ENCODE assay signal across 26 cellular contexts in the genomic region with DNA sequence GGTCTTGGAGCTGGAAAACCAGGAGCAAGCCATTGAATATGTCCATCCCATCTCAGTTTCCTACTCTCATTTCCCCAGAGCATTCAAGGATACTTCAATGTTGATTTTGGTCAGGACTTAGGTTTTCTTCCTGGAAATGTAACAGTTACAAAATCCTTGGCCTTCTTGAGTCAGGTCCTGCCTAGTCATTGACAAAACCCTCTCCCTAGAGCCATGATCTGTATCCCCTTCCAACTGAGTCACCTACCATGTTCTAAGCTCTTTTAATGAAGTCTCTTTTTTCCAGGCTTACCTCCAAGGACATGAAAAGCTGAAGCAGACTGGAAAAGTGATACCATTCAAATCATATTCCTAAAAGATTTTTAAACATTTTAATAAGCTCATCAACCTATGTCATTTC.
"Had no signal": no experiment of that assay in that cellular context is flagged by ENCODE, and none has a peak within 500 bp of the region (broad histone marks: within the 10 kb centered on the region; RNA-seq: fewer than 3 reads in every experiment).

No MANE protein-coding gene starts in this region.

- H3K9me3 Mint-ChIP-seq: mesothelial cell of epicardium, neural progenitor cell had no signal

- H3K4me3 Mint-ChIP-seq: activated CD4-positive, alpha-beta memory T cell treated with anti-CD3 and anti-CD28 coated beads for 36 hours; activated naive CD4-positive, alpha-beta T cell treated with anti-CD3 and anti-CD28 coated beads for 36 hours; activated naive CD8-positive, alpha-beta T cell treated with anti-CD3 and anti-CD28 coated beads, Interleukin-2, amount 10 ng/mL, durations not matched to agents 7 days and 5 days; activated T-cell treated with anti-CD3 and anti-CD28 coated beads, Interleukin-2, amount 50 U/mL, for 72 hours; mesothelial cell of epicardium; naive thymus-derived CD8-positive, alpha-beta T cell; neural progenitor cell; stimulated activated effector memory CD8-positive, alpha-beta T cell treated with anti-CD3 and anti-CD28 coated beads, Interleukin-12 subunit alpha, Interleukin-12 subunit beta, amount 100 ng/mL, for 72 hours; stimulated activated naive CD8-positive, alpha-beta T cell treated with anti-CD3 and anti-CD28 coated beads, Interleukin-15, amount 100 ng/mL, for 72 hours; T-helper 17 cell had no signal

- FAIRE-seq: frontal cortex, keratinocyte had no signal

- H3K27me3 Mint-ChIP-seq: activated CD4-positive, alpha-beta memory T cell treated with anti-CD3 and anti-CD28 coated beads for 36 hours; activated naive CD8-positive, alpha-beta T cell treated with anti-CD3 and anti-CD28 coated beads, Interleukin-2, amount 10 ng/mL, durations not matched to agents 7 days and 5 days; stimulated activated naive CD8-positive, alpha-beta T cell treated with anti-CD3 and anti-CD28 coated beads, Interleukin-15, amount 100 ng/mL, for 72 hours; T-helper 17 cell had no signal

- H3K27ac ChIP-seq: cardiac muscle cell, heart right ventricle, lower lobe of right lung, neural progenitor cell, suprapubic skin, tibial nerve had no signal

- H3K36me3 ChIP-seq: cardiac muscle cell, heart right ventricle, lower lobe of right lung, neural progenitor cell, suprapubic skin, tibial nerve had no signal

- H3K9me3 ChIP-seq: lower lobe of right lung, suprapubic skin, tibial nerve had no signal

- H3K27ac Mint-ChIP-seq: activated CD4-positive, alpha-beta memory T cell treated with anti-CD3 and anti-CD28 coated beads for 36 hours; activated naive CD4-positive, alpha-beta T cell treated with anti-CD3 and anti-CD28 coated beads for 36 hours; activated naive CD8-positive, alpha-beta T cell treated with anti-CD3 and anti-CD28 coated beads, Interleukin-2, amount 10 ng/mL, durations not matched to agents 7 days and 5 days; activated T-cell treated with anti-CD3 and anti-CD28 coated beads, Interleukin-2, amount 50 U/mL, for 72 hours; mesothelial cell of epicardium; naive thymus-derived CD8-positive, alpha-beta T cell; neural progenitor cell; stimulated activated effector memory CD8-positive, alpha-beta T cell treated with anti-CD3 and anti-CD28 coated beads, Interleukin-12 subunit alpha, Interleukin-12 subunit beta, amount 100 ng/mL, for 72 hours; stimulated activated naive CD8-positive, alpha-beta T cell treated with anti-CD3 and anti-CD28 coated beads, Interleukin-15, amount 100 ng/mL, for 72 hours; T-helper 17 cell had no signal

- H3K27me3 ChIP-seq: cardiac muscle cell, heart right ventricle, neural progenitor cell, suprapubic skin, tibial nerve had no signal

- H3K4me1 Mint-ChIP-seq: activated naive CD8-positive, alpha-beta T cell treated with anti-CD3 and anti-CD28 coated beads, Interleukin-2, amount 10 ng/mL, durations not matched to agents 7 days and 5 days; mesothelial cell of epicardium; naive thymus-derived CD8-positive, alpha-beta T cell; neural progenitor cell; stimulated activated effector memory CD8-positive, alpha-beta T cell treated with anti-CD3 and anti-CD28 coated beads, Interleukin-12 subunit alpha, Interleukin-12 subunit beta, amount 100 ng/mL, for 72 hours; stimulated activated naive CD8-positive, alpha-beta T cell treated with anti-CD3 and anti-CD28 coated beads, Interleukin-15, amount 100 ng/mL, for 72 hours; T-helper 17 cell had no signal

- H3K36me3 Mint-ChIP-seq: activated CD4-positive, alpha-beta memory T cell treated with anti-CD3 and anti-CD28 coated beads for 36 hours; activated naive CD8-positive, alpha-beta T cell treated with anti-CD3 and anti-CD28 coated beads, Interleukin-2, amount 10 ng/mL, durations not matched to agents 7 days and 5 days; mesothelial cell of epicardium; naive thymus-derived CD8-positive, alpha-beta T cell; neural progenitor cell; stimulated activated effector memory CD8-positive, alpha-beta T cell treated with anti-CD3 and anti-CD28 coated beads, Interleukin-12 subunit alpha, Interleukin-12 subunit beta, amount 100 ng/mL, for 72 hours had no signal

- H3K4me1 ChIP-seq: heart right ventricle, lower lobe of right lung, neural progenitor cell, suprapubic skin, tibial nerve had no signal

- ATAC-seq: activated T-cell treated with anti-CD3 and anti-CD28 coated beads, Interleukin-2, amount 50 U/mL, for 72 hours; left colon; lower lobe of right lung; naive thymus-derived CD8-positive, alpha-beta T cell; stimulated activated effector memory CD8-positive, alpha-beta T cell treated with anti-CD3 and anti-CD28 coated beads, Interleukin-12 subunit alpha, Interleukin-12 subunit beta, amount 100 ng/mL, for 72 hours; stimulated activated naive CD8-positive, alpha-beta T cell treated with anti-CD3 and anti-CD28 coated beads, Interleukin-15, amount 100 ng/mL, for 72 hours; T-helper 17 cell had no signal

- DNase-seq: activated CD4-positive, alpha-beta memory T cell treated with anti-CD3 and anti-CD28 coated beads for 36 hours; activated CD4-positive, alpha-beta T cell treated with anti-CD3 and anti-CD28 coated beads for 48 hours; activated CD4-positive, CD25-positive, alpha-beta regulatory T cell; activated effector memory CD4-positive, alpha-beta T cell treated with Interleukin-2 at 50 U/mL for 16 hours; activated naive CD4-positive, alpha-beta T cell treated with anti-CD3 and anti-CD28 coated beads for 36 hours; activated naive CD8-positive, alpha-beta T cell treated with anti-CD3 and anti-CD28 coated beads, Interleukin-2, amount 10 ng/mL, durations not matched to agents 7 days and 5 days; activated T-cell treated with anti-CD3 and anti-CD28 coated beads, Interleukin-2, amount 50 U/mL, for 72 hours; amniotic stem cell; heart right ventricle; left colon; lower lobe of right lung; naive thymus-derived CD8-positive, alpha-beta T cell; posterior cingulate gyrus; retina; stimulated activated CD4-positive, alpha-beta T cell treated with anti-CD3 and anti-CD28 coated beads, Interleukin-12 subunit alpha, Interleukin-12 subunit beta, amount 100 ng/mL, for 4 hours; stimulated activated naive CD8-positive, alpha-beta T cell treated with anti-CD3 and anti-CD28 coated beads, Interleukin-15, amount 100 ng/mL, for 72 hours; SW 1271; T-helper 17 cell had no signal

- H3K4me3 ChIP-seq: cardiac muscle cell, heart right ventricle, lower lobe of right lung, neural progenitor cell, suprapubic skin, tibial nerve had no signal
